Comparison of ENCODE assay signal across 15 cellular contexts in the genomic region with DNA sequence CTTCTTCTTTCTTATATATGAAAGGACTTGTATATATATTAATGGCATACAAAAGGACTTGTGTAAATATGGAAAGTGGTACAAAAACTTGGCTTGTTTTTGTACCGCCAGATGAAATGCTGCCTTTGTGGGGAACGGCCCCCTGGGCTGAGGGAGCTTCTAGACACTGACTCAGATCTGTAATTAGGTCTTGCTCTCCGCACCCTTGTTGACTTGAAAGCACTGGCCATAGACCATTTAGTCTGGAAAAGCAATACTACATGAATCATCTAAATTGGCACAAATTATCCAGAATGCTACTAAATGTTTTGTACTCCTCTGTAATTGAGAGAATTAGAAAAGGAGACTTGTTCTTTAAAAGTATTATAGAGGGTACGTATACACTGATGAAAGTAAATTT.
A peak's percentile ranks its signal among the peaks of the same experiment; 100 is the strongest.
DNase-seq lines count a peak whose midpoint lies in the region; ATAC-seq and TF ChIP-seq lines count a peak whose summit lies in the region.
"Had no signal": no experiment of that assay in that cellular context is flagged by ENCODE, and none has a peak within 500 bp of the region (broad histone marks: within the 10 kb centered on the region; RNA-seq: fewer than 3 reads in every experiment).

No MANE protein-coding gene starts in this region.

- H3K36me3 ChIP-seq in ascending aorta: no peaks in the 10 kb centered on the region

- H3K9me3 ChIP-seq in ascending aorta: no peaks in the 10 kb centered on the region
- H3K9me3 ChIP-seq: BLaER1 had no signal

- ATAC-seq in GM18867 (IDR thresholded peaks at IDR 0.05; ENCODE audit: unreplicated experiment) (no peak), HG03280 (IDR thresholded peaks at IDR 0.05; ENCODE audit: unreplicated experiment) (no peak)
- ATAC-seq: activated CD4-positive, alpha-beta T cell treated with anti-CD3 and anti-CD28 coated beads for 36 hours; foreskin keratinocyte; stimulated activated memory B cell treated with anti-CD40 and anti-IgM and Interleukin-4, amounts not matched to agents 10 μg/mL and 1 μg/mL and 100 μg/mL, for 72 hours; T-cell had no signal

- intact Hi-C loops in ascending aorta (cut with DNase I): loop anchor here (5.0 kb wide), 1 partner anchor 90 kb away; no protein-coding TSS in a partner anchor

- no peak overlapping the region for H3K4me3 ChIP-seq in ascending aorta
- H3K4me3 ChIP-seq: BLaER1 had no signal

- H3K27ac ChIP-seq in ascending aorta: peak overlapping the region; percentile 67 to 73
- H3K27ac ChIP-seq: BLaER1, foreskin keratinocyte had no signal

- DNase-seq in AG20443 (ENCODE audit: low spot score): peak; percentile 63
- DNase-seq in NCI-H1417 (lab: John Stamatoyannopoulos, UW): peak; percentile 49 to 86 (median 71)
- DNase-seq in ascending aorta (ENCODE audit: low spot score in 2 of 2): no peak
- peak; percentile 15 for DNase-seq in kidney glomerular epithelial cell (lab: John Stamatoyannopoulos, UW)
- no peak for DNase-seq in NCI-H510A treated with DMSO at 0.1 percent for 48 hours (lab: John Stamatoyannopoulos, UW)
- DNase-seq in stimulated activated CD4-positive, alpha-beta T cell treated with anti-CD3 and anti-CD28 coated beads, Interleukin-2, amount 100 ng/mL, for 24 hours: no peak
- DNase-seq: activated CD4-positive, alpha-beta T cell treated with anti-CD3 and anti-CD28 coated beads for 36 hours; cerebellar nuclear complex; foreskin keratinocyte; GF-D8; T-cell had no signal

- no peak for TF ChIP-seq CTCF in ascending aorta (IDR thresholded peaks at IDR 0.05)

- peaks cover 0 to 30% of the 10 kb centered on the region in 2 donors for H3K4me1 ChIP-seq in ascending aorta
- H3K4me1 ChIP-seq: BLaER1, foreskin keratinocyte had no signal

- H3K27me3 ChIP-seq in ascending aorta: no peaks in the 10 kb centered on the region
- H3K27me3 ChIP-seq: BLaER1, foreskin keratinocyte had no signal

Comparison
In these comparisons a context has a peak if more than half of its experiments do, and no peak if none do; other contexts are left out.
1. DNase-seq: peak in AG20443 (single experiment), NCI-H1417 (3 of 3) and kidney glomerular epithelial cell (single experiment); none in ascending aorta (0 of 2), NCI-H510A treated with DMSO at 0.1 percent for 48 hours (single experiment) and stimulated activated CD4-positive, alpha-beta T cell treated with anti-CD3 and anti-CD28 coated beads, Interleukin-2, amount 100 ng/mL, for 24 hours (0 of 2).